12 cellular contexts compared by ENCODE assay signal in genomic region chr16:87740909-87741424, GRCh38. TPM values are rescaled to one million over a fixed set of nuclear protein-coding genes. Genes with fewer than 3 reads are reported as not detected.
DNase-seq lines count a peak whose midpoint lies in the region; ATAC-seq, FAIRE-seq and TF ChIP-seq lines count a peak whose summit lies in the region.
"Had no signal": no experiment of that assay in that cellular context is flagged by ENCODE, and none has a peak within 500 bp of the region (broad histone marks: within the 10 kb centered on the region; RNA-seq: fewer than 3 reads in every experiment).

No MANE protein-coding gene starts in this region.

- no peak overlapping the region for H3K4me3 ChIP-seq in osteoblast (ENCODE audit: insufficient read depth, low read length)
- no peak overlapping the region for H3K4me3 ChIP-seq in hepatocyte

- H4K20me1 ChIP-seq in osteoblast (ENCODE audit: insufficient read depth, low read length) (peaks cover 15% of the 10 kb centered on the region), hepatocyte (ENCODE audit: insufficient read depth, poor library complexity, severe bottlenecking) (no peaks in the 10 kb centered on the region)

- no peak for FAIRE-seq in frontal cortex (lab: Jason Lieb, UNC)

- CTCF ChIA-PET in WTC11 (lab: Charles Lee): no interaction called here

- 94% methylated on average over 11 of the region's 11 CpGs for WGBS in hepatocyte (ENCODE audit: low lambda C conversion rate, missing lambda C conversion rate)

- H3K4me1 ChIP-seq in osteoblast (ENCODE audit: insufficient read depth, low read length) (no peaks in the 10 kb centered on the region), hepatocyte (ENCODE audit: insufficient read depth) (no peaks in the 10 kb centered on the region)

- H2AFZ ChIP-seq in osteoblast (ENCODE audit: low read length): no peak overlapping the region
- no peak overlapping the region for H2AFZ ChIP-seq in hepatocyte

- in situ Hi-C loops in G401 (cut with HindIII; ENCODE audit: low sequenced_read_pairs): no loop called here

- H3K4me1 Mint-ChIP-seq in WTC11 (no peaks in the 10 kb centered on the region), type B pancreatic cell (ENCODE audit: unreplicated experiment) (no peaks in the 10 kb centered on the region)

- H3K27me3 ChIP-seq in osteoblast (ENCODE audit: insufficient read depth, low read length) (no peaks in the 10 kb centered on the region), hepatocyte (no peaks in the 10 kb centered on the region)

- H3K9me3 ChIP-seq in osteoblast (ENCODE audit: low read depth, low read length) (no peaks in the 10 kb centered on the region), hepatocyte (ENCODE audit: low read depth) (no peaks in the 10 kb centered on the region)

- peak; percentile 17 for DNase-seq in G401 (ENCODE audit: low spot score)
- DNase-seq in WTC11 (ENCODE audit: low spot score): no peak
- peak; percentile 66 to 74 for DNase-seq in frontal cortex (ENCODE audit: low spot score in 2 of 2)
- peak; percentile 87 for DNase-seq in osteoblast (ENCODE audit: insufficient read length, low spot score, missing footprints)
- no peak for DNase-seq in hepatocyte (ENCODE audit: low spot score)
- DNase-seq in NCI-H187 (lab: John Stamatoyannopoulos, UW): no peak
- no peak for DNase-seq in type B pancreatic cell (ENCODE audit: extremely low spot score, unreplicated experiment)
- DNase-seq: amniotic stem cell; CD8-positive, alpha-beta memory T cell; effector memory CD4-positive, alpha-beta T cell; mesendoderm; NCI-H1436 treated with DMSO at 0.1 percent for 48 hours had no signal

- POLR2A ChIA-PET in WTC11 (lab: Charles Lee): no interaction called here

- H3K27me3 Mint-ChIP-seq in WTC11 (ENCODE audit: low read depth): no peaks in the 10 kb centered on the region; the same call in 1 of the 2 replicates
- H3K27me3 Mint-ChIP-seq in type B pancreatic cell: no peaks in the 10 kb centered on the region
- H3K27me3 Mint-ChIP-seq: CD8-positive, alpha-beta memory T cell had no signal

- H3K27ac ChIP-seq in osteoblast (ENCODE audit: low read depth, low read length): peak overlapping the region; percentile 42
- no peak overlapping the region for H3K27ac ChIP-seq in hepatocyte

- no peak overlapping the region for H3K4me2 ChIP-seq in osteoblast (ENCODE audit: insufficient read depth, low read length)
- H3K4me2 ChIP-seq in hepatocyte: no peak overlapping the region

- H3K4me3 Mint-ChIP-seq in WTC11 (no peak overlapping the region), type B pancreatic cell (no peak overlapping the region)

- H3K27ac Mint-ChIP-seq in WTC11 (peak overlapping the region; percentile 16; the same call in 1 of the 2 replicates), type B pancreatic cell (no peak overlapping the region)

- TF ChIP-seq CTCF in WTC11 (IDR thresholded peaks at IDR 0.05) (no peak), osteoblast (IDR thresholded peaks at IDR 0.05; ENCODE audit: extremely low read depth, low read depth, low read length) (no peak), hepatocyte (IDR thresholded peaks at IDR 0.05; ENCODE audit: poor library complexity) (no peak), type B pancreatic cell (conservative IDR thresholded peaks at IDR 0.05) (no peak)

- H3K9me2 ChIP-seq in hepatocyte (replicated peaks; ENCODE audit: insufficient read depth): no peaks in the 10 kb centered on the region

- peaks cover 12% of the 10 kb centered on the region for H3K79me2 ChIP-seq in osteoblast (ENCODE audit: insufficient read depth, low read length)
- H3K79me2 ChIP-seq in hepatocyte: no peaks in the 10 kb centered on the region

- no peak for ATAC-seq in WTC11

- peaks cover 6% of the 10 kb centered on the region; the same call in 1 of the 2 replicates for H3K9me3 Mint-ChIP-seq in WTC11
- no peaks in the 10 kb centered on the region for H3K9me3 Mint-ChIP-seq in type B pancreatic cell
- H3K9me3 Mint-ChIP-seq: CD8-positive, alpha-beta memory T cell had no signal

- H3K36me3 ChIP-seq in osteoblast (ENCODE audit: insufficient read depth, low read length) (peaks cover 8% of the 10 kb centered on the region), hepatocyte (replicated peaks; ENCODE audit: insufficient read depth, low read depth) (no peaks in the 10 kb centered on the region)

- H3K36me3 Mint-ChIP-seq in WTC11: peaks cover 44% of the 10 kb centered on the region
- peaks cover 17% of the 10 kb centered on the region for H3K36me3 Mint-ChIP-seq in type B pancreatic cell

TF ChIP-seq in WTC11, 78 proteins besides CTCF, POLR2A, EP300 and RAD21:
- TF ChIP-seq ATF3 (CRISPR knock-in tag; conservative IDR thresholded peaks at IDR 0.05) (no peak), ZNF396 (CRISPR knock-in tag; IDR thresholded peaks at IDR 0.05; ENCODE audit: borderline replicate concordance) (no peak), GABPB1 (CRISPR knock-in tag; IDR thresholded peaks at IDR 0.05) (no peak), SMAD4 (CRISPR knock-in tag; IDR thresholded peaks at IDR 0.05) (no peak), ZNF423 (CRISPR knock-in tag; IDR thresholded peaks at IDR 0.05) (no peak), TEAD4 (CRISPR knock-in tag; IDR thresholded peaks at IDR 0.05) (no peak), FOXK1 (CRISPR knock-in tag; IDR thresholded peaks at IDR 0.05) (no peak), ETV6 (CRISPR knock-in tag; IDR thresholded peaks at IDR 0.05) (no peak), ZNF281 (CRISPR knock-in tag; IDR thresholded peaks at IDR 0.05) (no peak), ZBTB43 (CRISPR knock-in tag; IDR thresholded peaks at IDR 0.05) (no peak), FOXP1 (CRISPR knock-in tag; IDR thresholded peaks at IDR 0.05; ENCODE audit: borderline replicate concordance) (no peak), ZNF317 (CRISPR knock-in tag; IDR thresholded peaks at IDR 0.05; ENCODE audit: borderline replicate concordance, low read depth) (no peak), MLX (CRISPR knock-in tag; IDR thresholded peaks at IDR 0.05) (no peak), ERG (CRISPR knock-in tag; IDR thresholded peaks at IDR 0.05) (no peak)
TF ChIP-seq in WTC11: peak in this region for 0.

RNA-seq across cellular contexts. Expression of gene KLHDC4, which starts 24.8 kb away (rescaled TPM):
- total RNA-seq in G401 (2014; rRNA removed; shearing (Covaris generic)): 41.2 and 42.5 TPM in 2 replicates
- total RNA-seq in WTC11 (2021): 60.0 to 63.6 TPM (median 60.5 TPM) in 3 replicates
- 19.2 TPM for total RNA-seq in frontal cortex
- 22.1 and 23.3 TPM in 2 replicates for total RNA-seq in osteoblast
- total RNA-seq in hepatocyte: 12.8 and 16.3 TPM in 2 replicates
- 15.6 and 17.7 TPM in 2 replicates for polyA plus RNA-seq in hepatocyte
- total RNA-seq in type B pancreatic cell (ENCODE audit: low replicate concordance): 34.4 and 43.4 TPM in 2 replicates

Comparison
In these comparisons a context has a peak if more than half of its experiments do, and no peak if none do; other contexts are left out.
1. DNase-seq: peak in G401 (single experiment), frontal cortex (2 of 2) and osteoblast (single experiment); none in WTC11 (single experiment), hepatocyte (single experiment), NCI-H187 (0 of 2) and type B pancreatic cell (single experiment).